ENCODE assay signal across 1 cellular context in genomic region chr17:57902800-57903759, GRCh38.
TF ChIP-seq lines count a peak whose summit lies in the region.

No MANE protein-coding gene starts in this region.

TF ChIP-seq in A549, 52 proteins besides CTCF, POLR2A, EP300 and RAD21 (continued from another document):
- TF ChIP-seq PBX3 (IDR thresholded peaks at IDR 0.05) = no peak
- no peak for TF ChIP-seq HDAC2 (IDR thresholded peaks at IDR 0.05)
- no peak for TF ChIP-seq ESRRA (IDR thresholded peaks at IDR 0.05; ENCODE audit: borderline replicate concordance, low read length)
- no peak for TF ChIP-seq SREBF2 (IDR thresholded peaks at IDR 0.05)
- peak; percentile 84 to 89 for TF ChIP-seq JUN (IDR thresholded peaks at IDR 0.05)
- no peak for TF ChIP-seq ELK1 (IDR thresholded peaks at IDR 0.05; ENCODE audit: low read depth, low read length)
- peak; percentile 99 to 100 for TF ChIP-seq CEBPB (IDR thresholded peaks at IDR 0.05)
- TF ChIP-seq E2F6 (IDR thresholded peaks at IDR 0.05; ENCODE audit: borderline replicate concordance, low read depth) = peak; percentile 82
- TF ChIP-seq ATOH8 (CRISPR knock-in tag; IDR thresholded peaks at IDR 0.05; ENCODE audit: low read depth) = 0 out of 2 replicates have a peak, but pooled peaks have one; percentile 18
- peak; percentile 42 for TF ChIP-seq FOSL2 (IDR thresholded peaks at IDR 0.05)
- TF ChIP-seq FOSL2 (CRISPR knock-in tag; IDR thresholded peaks at IDR 0.05) = peak; percentile 87
- peak; percentile 59; the same call in 1 of the 2 replicates for TF ChIP-seq MYC (IDR thresholded peaks at IDR 0.05; ENCODE audit: borderline replicate concordance, low read length)
- no peak for TF ChIP-seq RARB (CRISPR knock-in tag; IDR thresholded peaks at IDR 0.05)
- no peak for TF ChIP-seq ZC3H11A (IDR thresholded peaks at IDR 0.05)
- no peak for TF ChIP-seq ZSCAN20 (CRISPR knock-in tag; IDR thresholded peaks at IDR 0.05)
- TF ChIP-seq BHLHE40 (IDR thresholded peaks at IDR 0.05; ENCODE audit: low read depth, low read length) = no peak
- TF ChIP-seq MAX (IDR thresholded peaks at IDR 0.05) = peak; percentile 84; the same call in 1 of the 2 replicates
- no peak for TF ChIP-seq KDM1A (IDR thresholded peaks at IDR 0.05; ENCODE audit: low read depth)
- TF ChIP-seq HOXB13 (CRISPR knock-in tag; IDR thresholded peaks at IDR 0.05; ENCODE audit: low read depth) = peak; percentile 91
- no peak for TF ChIP-seq CBX8 (IDR thresholded peaks at IDR 0.05)
- TF ChIP-seq JUNB (IDR thresholded peaks at IDR 0.05) = 0 out of 2 replicates have a peak, but pooled peaks have one; percentile 55
- TF ChIP-seq CHD4 (IDR thresholded peaks at IDR 0.05; ENCODE audit: borderline replicate concordance) = no peak; the same call in 1 of the 2 replicates
- TF ChIP-seq HES2 (IDR thresholded peaks at IDR 0.05) = 0 out of 2 replicates have a peak, but pooled peaks have one; percentile 40
- TF ChIP-seq NFE2L2 (conservative IDR thresholded peaks at IDR 0.05; ENCODE audit: low read length) = no peak
- TF ChIP-seq RCOR1 (IDR thresholded peaks at IDR 0.05; ENCODE audit: low read depth, low read length) = no peak
- peak; percentile 57 for TF ChIP-seq GATA3 (IDR thresholded peaks at IDR 0.05; ENCODE audit: borderline replicate concordance)
- no peak for TF ChIP-seq TP53 (CRISPR knock-in tag; IDR thresholded peaks at IDR 0.05)
